In genomic region chr21:34989337-34990151, GRCh38 we compare ENCODE assay signal across 11 cellular contexts. TPM values are rescaled to one million over a fixed set of nuclear protein-coding genes. Genes with fewer than 3 reads are reported as not detected.
A peak's percentile ranks its signal among the peaks of the same experiment; 100 is the strongest.
DNase-seq lines count a peak whose midpoint lies in the region; ATAC-seq lines count a peak whose summit lies in the region.
"Had no signal": no experiment of that assay in that cellular context is flagged by ENCODE, and none has a peak within 500 bp of the region (broad histone marks: within the 10 kb centered on the region; RNA-seq: fewer than 3 reads in every experiment).

No MANE protein-coding gene starts in this region.

- no peaks in the 10 kb centered on the region for H3K27me3 Mint-ChIP-seq in activated CD4-positive, alpha-beta T cell treated with anti-CD3 and anti-CD28 coated beads, Interleukin-2, amount 10 ng/mL, durations not matched to agents 24 days and 14 days
- no peaks in the 10 kb centered on the region for H3K27me3 Mint-ChIP-seq in stimulated activated naive CD8-positive, alpha-beta T cell treated with anti-CD3 and anti-CD28 coated beads, Interleukin-15, amount 100 ng/mL, for 72 hours

- H3K4me1 Mint-ChIP-seq in activated CD4-positive, alpha-beta T cell treated with anti-CD3 and anti-CD28 coated beads, Interleukin-2, amount 10 ng/mL, durations not matched to agents 24 days and 14 days, result peaks cover 61% of the 10 kb centered on the region
- H3K4me1 Mint-ChIP-seq in stimulated activated naive CD8-positive, alpha-beta T cell treated with anti-CD3 and anti-CD28 coated beads, Interleukin-15, amount 100 ng/mL, for 72 hours, result peaks cover 9% of the 10 kb centered on the region

- peak overlapping the region; percentile 86 for H3K27ac Mint-ChIP-seq in activated CD4-positive, alpha-beta T cell treated with anti-CD3 and anti-CD28 coated beads, Interleukin-2, amount 10 ng/mL, durations not matched to agents 24 days and 14 days
- H3K27ac Mint-ChIP-seq in stimulated activated naive CD8-positive, alpha-beta T cell treated with anti-CD3 and anti-CD28 coated beads, Interleukin-15, amount 100 ng/mL, for 72 hours, result peak overlapping the region; percentile 44 to 83

- no peaks in the 10 kb centered on the region for H3K9me3 Mint-ChIP-seq in activated CD4-positive, alpha-beta T cell treated with anti-CD3 and anti-CD28 coated beads, Interleukin-2, amount 10 ng/mL, durations not matched to agents 24 days and 14 days
- no peaks in the 10 kb centered on the region for H3K9me3 Mint-ChIP-seq in stimulated activated naive CD8-positive, alpha-beta T cell treated with anti-CD3 and anti-CD28 coated beads, Interleukin-15, amount 100 ng/mL, for 72 hours

- peak; percentile 85 for ATAC-seq in stimulated activated naive CD8-positive, alpha-beta T cell treated with anti-CD3 and anti-CD28 coated beads, Interleukin-15, amount 100 ng/mL, for 72 hours
- no peak for ATAC-seq in GM21576 (IDR thresholded peaks at IDR 0.05; ENCODE audit: unreplicated experiment)
- no peak for ATAC-seq in HG02588 (IDR thresholded peaks at IDR 0.05; ENCODE audit: unreplicated experiment)
- ATAC-seq: Right ventricle myocardium inferior had no signal

- peak overlapping the region; percentile 67 for H3K4me3 Mint-ChIP-seq in activated CD4-positive, alpha-beta T cell treated with anti-CD3 and anti-CD28 coated beads, Interleukin-2, amount 10 ng/mL, durations not matched to agents 24 days and 14 days
- peak overlapping the region; percentile 46 to 67 for H3K4me3 Mint-ChIP-seq in stimulated activated naive CD8-positive, alpha-beta T cell treated with anti-CD3 and anti-CD28 coated beads, Interleukin-15, amount 100 ng/mL, for 72 hours

- peaks cover 22% of the 10 kb centered on the region for H3K36me3 Mint-ChIP-seq in activated CD4-positive, alpha-beta T cell treated with anti-CD3 and anti-CD28 coated beads, Interleukin-2, amount 10 ng/mL, durations not matched to agents 24 days and 14 days (ENCODE audit: low read depth)

- DNase-seq in activated T-cell treated with anti-CD3 and anti-CD28 coated beads for 24 hours (ENCODE audit: low read depth) (peak; percentile 59), activated T-cell treated with anti-CD3 and anti-CD28 coated beads for 4 hours (no peak), fibroblast of gingiva (ENCODE audit: low read depth) (peak; percentile 18), cerebellar cortex (ENCODE audit: low spot score) (no peak)
- peak; percentile 80 for DNase-seq in activated CD4-positive, alpha-beta T cell treated with anti-CD3 and anti-CD28 coated beads, Interleukin-2, amount 10 ng/mL, durations not matched to agents 24 days and 14 days
- peak; percentile 54 to 74 for DNase-seq in stimulated activated naive CD8-positive, alpha-beta T cell treated with anti-CD3 and anti-CD28 coated beads, Interleukin-15, amount 100 ng/mL, for 72 hours
- DNase-seq: NCI-H2029 treated with DMSO at 0.1 percent for 48 hours, ovary had no signal

- intact Hi-C loops in activated CD4-positive, alpha-beta T cell treated with anti-CD3 and anti-CD28 coated beads, Interleukin-2, amount 10 ng/mL, durations not matched to agents 24 days and 14 days (cut with micrococcal nuclease), result loop anchor here (1.0 to 10.0 kb wide), 6 partner anchors 37 to 415 kb away; no protein-coding TSS in a partner anchor

RNA-seq across cellular contexts. Expression of gene RUNX1, which starts 59.6 kb away (rescaled TPM):
- total RNA-seq in activated CD4-positive, alpha-beta T cell treated with anti-CD3 and anti-CD28 coated beads, Interleukin-2, amount 10 ng/mL, durations not matched to agents 24 days and 14 days, result 100 and 101 TPM in 2 replicates

Comparison
In these comparisons a context has a peak if more than half of its experiments do, and no peak if none do; other contexts are left out.
1. DNase-seq: peak in activated T-cell treated with anti-CD3 and anti-CD28 coated beads for 24 hours (single experiment), activated CD4-positive, alpha-beta T cell treated with anti-CD3 and anti-CD28 coated beads, Interleukin-2, amount 10 ng/mL, durations not matched to agents 24 days and 14 days (single experiment), fibroblast of gingiva (single experiment) and stimulated activated naive CD8-positive, alpha-beta T cell treated with anti-CD3 and anti-CD28 coated beads, Interleukin-15, amount 100 ng/mL, for 72 hours (2 of 2); none in activated T-cell treated with anti-CD3 and anti-CD28 coated beads for 4 hours (single experiment) and cerebellar cortex (single experiment).